29 cellular contexts compared by ENCODE assay signal in the genomic region with DNA sequence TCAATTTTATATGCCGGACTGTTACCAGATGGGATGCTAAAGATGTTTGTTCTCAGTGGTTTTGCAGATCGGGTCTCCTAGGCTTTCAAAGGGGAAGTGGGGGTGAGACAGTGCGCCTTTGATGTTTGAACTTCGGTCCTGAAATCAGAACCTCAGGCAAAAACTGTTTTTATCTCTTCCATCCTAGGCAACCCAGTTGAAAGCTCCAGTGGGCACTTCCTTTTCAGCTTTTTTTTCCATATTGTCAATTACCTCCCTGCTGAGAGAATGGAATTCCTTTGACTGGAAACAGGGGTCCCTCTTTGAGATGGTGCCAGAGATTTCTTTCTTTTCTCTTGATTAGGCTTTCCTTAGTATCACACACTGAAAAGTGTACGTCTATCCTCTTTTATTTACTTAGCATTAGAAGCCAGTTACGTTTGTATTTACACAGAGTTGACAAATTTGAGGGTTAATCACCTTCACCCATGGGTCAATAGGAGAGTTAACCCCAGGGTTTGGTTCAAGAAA. TPM values are rescaled to one million over a fixed set of nuclear protein-coding genes. Genes with fewer than 3 reads are reported as not detected.
A peak's percentile ranks its signal among the peaks of the same experiment; 100 is the strongest.
DNase-seq lines count a peak whose midpoint lies in the region; ATAC-seq, FAIRE-seq and TF ChIP-seq lines count a peak whose summit lies in the region.
"Had no signal": no experiment of that assay in that cellular context is flagged by ENCODE, and none has a peak within 500 bp of the region (broad histone marks: within the 10 kb centered on the region; RNA-seq: fewer than 3 reads in every experiment).

No MANE protein-coding gene starts in this region.

- intact Hi-C loops in Panc1 (cut with micrococcal nuclease; ENCODE audit: unreplicated experiment), result no loop called here
- intact Hi-C loops in activated CD8-positive, alpha-beta T cell treated with anti-CD3 and anti-CD28 coated beads for 36 hours (cut with micrococcal nuclease), result no loop called here

- H3K9me3 ChIP-seq in Panc1 (ENCODE audit: control insufficient read depth, insufficient read depth, low read depth, low read length), result no peaks in the 10 kb centered on the region
- H3K9me3 ChIP-seq in iPS-20b (ENCODE audit: insufficient read depth, low read depth, low read length), result no peaks in the 10 kb centered on the region
- H3K9me3 ChIP-seq: gastrocnemius medialis, pancreas, right atrium auricular region, upper lobe of right lung had no signal

- peak overlapping the region; percentile 59; the same call in 1 of the 2 replicates for H3K4me2 ChIP-seq in GM23338

- H3K36me3 ChIP-seq in GM23338 (ENCODE audit: insufficient read depth) (no peaks in the 10 kb centered on the region), Panc1 (ENCODE audit: control insufficient read depth, insufficient read depth, low read length) (no peaks in the 10 kb centered on the region), iPS-20b (ENCODE audit: insufficient read depth, low read depth, low read length) (peaks cover 6% of the 10 kb centered on the region)
- H3K36me3 ChIP-seq: gastrocnemius medialis, pancreas had no signal

- H3K27ac Mint-ChIP-seq in GM23338, result peak overlapping the region; percentile 46; the same call in 1 of the 2 replicates
- H3K27ac Mint-ChIP-seq in activated naive CD4-positive, alpha-beta T cell treated with anti-CD3 and anti-CD28 coated beads, Interleukin-2, amount 50 U/mL, for 72 hours, result no peak overlapping the region
- no peak overlapping the region for H3K27ac Mint-ChIP-seq in activated CD8-positive, alpha-beta T cell treated with anti-CD3 and anti-CD28 coated beads for 36 hours
- H3K27ac Mint-ChIP-seq: dendritic cell treated with granulocyte-macrophage colony-stimulating factor and Interleukin-4, amounts not matched to agents 40 ng/mL and 50 ng/mL, for 4 days; naive thymus-derived CD8-positive, alpha-beta T cell had no signal

- no peaks in the 10 kb centered on the region; the same call in 2 of the 3 replicates for H3K9me3 Mint-ChIP-seq in GM23338
- no peaks in the 10 kb centered on the region for H3K9me3 Mint-ChIP-seq in activated naive CD4-positive, alpha-beta T cell treated with anti-CD3 and anti-CD28 coated beads, Interleukin-2, amount 50 U/mL, for 72 hours
- H3K9me3 Mint-ChIP-seq in activated CD8-positive, alpha-beta T cell treated with anti-CD3 and anti-CD28 coated beads for 36 hours, result no peaks in the 10 kb centered on the region
- H3K9me3 Mint-ChIP-seq: dendritic cell treated with granulocyte-macrophage colony-stimulating factor and Interleukin-4, amounts not matched to agents 40 ng/mL and 50 ng/mL, for 4 days; naive thymus-derived CD8-positive, alpha-beta T cell had no signal

- H3K4me1 Mint-ChIP-seq in GM23338, result peaks cover 35% of the 10 kb centered on the region
- H3K4me1 Mint-ChIP-seq in activated CD8-positive, alpha-beta T cell treated with anti-CD3 and anti-CD28 coated beads for 36 hours (ENCODE audit: low read depth), result no peaks in the 10 kb centered on the region
- H3K4me1 Mint-ChIP-seq: naive thymus-derived CD8-positive, alpha-beta T cell had no signal

- peak overlapping the region; percentile 65 for H3K27ac ChIP-seq in GM23338 (ENCODE audit: low read depth)
- H3K27ac ChIP-seq in Panc1 (ENCODE audit: low read length), result peak overlapping the region; percentile 80; the same call in 1 of the 2 replicates
- no peak overlapping the region for H3K27ac ChIP-seq in iPS-20b (ENCODE audit: low read length)
- peak overlapping the region; percentile 51 for H3K27ac ChIP-seq in substantia nigra (ENCODE audit: low read depth, low read length, poor library complexity, severe bottlenecking)
- H3K27ac ChIP-seq: pancreas, RWPE1, upper lobe of right lung had no signal

- H3K36me3 Mint-ChIP-seq in GM23338 (ENCODE audit: low read depth), result peaks cover 27% of the 10 kb centered on the region; the same call in 2 of the 3 replicates
- no peaks in the 10 kb centered on the region for H3K36me3 Mint-ChIP-seq in activated naive CD4-positive, alpha-beta T cell treated with anti-CD3 and anti-CD28 coated beads, Interleukin-2, amount 50 U/mL, for 72 hours
- no peaks in the 10 kb centered on the region for H3K36me3 Mint-ChIP-seq in activated CD8-positive, alpha-beta T cell treated with anti-CD3 and anti-CD28 coated beads for 36 hours (ENCODE audit: low read depth)
- H3K36me3 Mint-ChIP-seq: naive thymus-derived CD8-positive, alpha-beta T cell had no signal

- ATAC-seq in GM23338, result peak; percentile 39; the same call in 1 of the 3 replicates
- no peak for ATAC-seq in Panc1
- ATAC-seq in GM18909 (IDR thresholded peaks at IDR 0.05; ENCODE audit: poor library complexity, unreplicated experiment), result no peak
- ATAC-seq in activated naive CD4-positive, alpha-beta T cell treated with anti-CD3 and anti-CD28 coated beads, Interleukin-2, amount 50 U/mL, for 72 hours, result no peak
- ATAC-seq in activated CD8-positive, alpha-beta T cell treated with anti-CD3 and anti-CD28 coated beads for 36 hours, result no peak
- ATAC-seq: gastrocnemius medialis; K562; naive thymus-derived CD8-positive, alpha-beta T cell; pancreas; upper lobe of right lung had no signal

- no peaks in the 10 kb centered on the region for H3F3A ChIP-seq in GM23338 (replicated peaks; ENCODE audit: low read depth)

- no peak for FAIRE-seq in RCC 7860 (lab: Jason Lieb, UNC)
- FAIRE-seq: D721Med, endometrium, GM12892, islet of Langerhans, K562, pancreas had no signal

- POLR2A ChIA-PET in Panc1 (lab: Charles Lee), result no interaction called here
- POLR2A ChIA-PET in activated CD8-positive, alpha-beta T cell treated with anti-CD3 and anti-CD28 coated beads for 36 hours (lab: Charles Lee), result no interaction called here

- TF ChIP-seq CTCF in GM23338 (conservative IDR thresholded peaks at IDR 0.05; ENCODE audit: low read depth in 2 of 2), result no peak
- no peak for TF ChIP-seq CTCF in Panc1 (IDR thresholded peaks at IDR 0.05)
- no peak for TF ChIP-seq CTCF in activated CD8-positive, alpha-beta T cell treated with anti-CD3 and anti-CD28 coated beads for 36 hours (IDR thresholded peaks at IDR 0.05)

- H3K27me3 ChIP-seq in GM23338 (ENCODE audit: insufficient read depth), result no peaks in the 10 kb centered on the region
- H3K27me3 ChIP-seq in Panc1 (ENCODE audit: control insufficient read depth, insufficient read depth, low read length), result no peaks in the 10 kb centered on the region
- H3K27me3 ChIP-seq in iPS-20b (ENCODE audit: insufficient read depth, low read length), result no peaks in the 10 kb centered on the region
- H3K27me3 ChIP-seq: gastrocnemius medialis, pancreas, right atrium auricular region, upper lobe of right lung had no signal

- H3K27me3 Mint-ChIP-seq in GM23338 (ENCODE audit: insufficient read depth, low read depth, poor library complexity), result peaks cover 2% of the 10 kb centered on the region
- peaks cover 10% of the 10 kb centered on the region for H3K27me3 Mint-ChIP-seq in activated CD8-positive, alpha-beta T cell treated with anti-CD3 and anti-CD28 coated beads for 36 hours

- in situ Hi-C loops in Panc1 (cut with HindIII; ENCODE audit: low pct_unique_long_range_greater_than_20kb, low sequenced_read_pairs), result no loop called here

- H3K4me3 ChIP-seq in GM23338, result no peak overlapping the region
- H3K4me3 ChIP-seq in Panc1 (ENCODE audit: low read depth in 2 of 2, low read length in 2 of 2), result no peak overlapping the region
- H3K4me3 ChIP-seq in iPS-20b (ENCODE audit: low read length), result no peak overlapping the region; the same call in 1 of the 2 replicates
- H3K4me3 ChIP-seq: gastrocnemius medialis, K562, pancreas, right atrium auricular region, upper lobe of right lung had no signal

- CTCF ChIA-PET in Panc1 (lab: Charles Lee), result no interaction called here
- CTCF ChIA-PET in activated CD8-positive, alpha-beta T cell treated with anti-CD3 and anti-CD28 coated beads for 36 hours (lab: Charles Lee), result no interaction called here

- no peak overlapping the region for H2AFZ ChIP-seq in GM23338

- DNase-seq in GM23338 (ENCODE audit: low spot score) (peak; percentile 48), Panc1 (ENCODE audit: low read depth, low spot score) (no peak), substantia nigra (lab: John Stamatoyannopoulos, UW) (no peak), RCC 7860 (ENCODE audit: low spot score) (no peak)
- DNase-seq in activated naive CD4-positive, alpha-beta T cell treated with anti-CD3 and anti-CD28 coated beads, Interleukin-2, amount 50 U/mL, for 72 hours (ENCODE audit: low spot score in 2 of 2), result no peak
- DNase-seq in activated CD8-positive, alpha-beta T cell treated with anti-CD3 and anti-CD28 coated beads for 36 hours, result no peak
- DNase-seq: activated effector memory CD4-positive, alpha-beta T cell treated with anti-CD3 and anti-CD28 coated beads, Interleukin-2, amount 50 U/mL, for 16 hours; caudate nucleus; gastrocnemius medialis; hippocampal formation; naive thymus-derived CD8-positive, alpha-beta T cell; NCI-H1417; NCI-H2029 treated with DMSO at 0.1 percent for 48 hours; NCI-H345; pancreas; stimulated activated CD4-positive, alpha-beta T cell treated with anti-CD3 and anti-CD28 coated beads, Interleukin-12 subunit alpha, Interleukin-12 subunit beta, amount 100 ng/mL, for 4 hours; stimulated activated CD4-positive, alpha-beta T cell treated with anti-CD3 and anti-CD28 coated beads, Interleukin-4, amount 100 ng/mL, for 1 hour; T-helper 2 cell; upper lobe of right lung had no signal

- TSS peak; percentile 0 for BruUV-seq in Panc1 (replicated peaks; lab: Mats Ljungman, UMichigan)

- H3K4me1 ChIP-seq in GM23338 (ENCODE audit: insufficient read depth), result peaks cover 29% of the 10 kb centered on the region
- peaks cover 63% of the 10 kb centered on the region for H3K4me1 ChIP-seq in Panc1 (ENCODE audit: control insufficient read depth, insufficient read depth, low read length)
- peaks cover 30% of the 10 kb centered on the region for H3K4me1 ChIP-seq in iPS-20b (ENCODE audit: insufficient read depth, low read length)

- no peaks in the 10 kb centered on the region for H4K20me1 ChIP-seq in GM23338 (replicated peaks; ENCODE audit: insufficient read depth)

- peaks cover 34% of the 10 kb centered on the region for H3K79me2 ChIP-seq in GM23338 (replicated peaks; ENCODE audit: insufficient read depth)

- peak overlapping the region; percentile 10; the same call in 2 of the 3 replicates for H3K4me3 Mint-ChIP-seq in GM23338
- no peak overlapping the region for H3K4me3 Mint-ChIP-seq in activated CD8-positive, alpha-beta T cell treated with anti-CD3 and anti-CD28 coated beads for 36 hours
- H3K4me3 Mint-ChIP-seq: dendritic cell treated with granulocyte-macrophage colony-stimulating factor and Interleukin-4, amounts not matched to agents 40 ng/mL and 50 ng/mL, for 4 days; naive thymus-derived CD8-positive, alpha-beta T cell had no signal

- peak overlapping the region; percentile 14; the same call in 1 of the 2 replicates for H3K9ac ChIP-seq in iPS-20b (ENCODE audit: low read depth, low read length)

- H3K9me2 ChIP-seq in GM23338 (ENCODE audit: insufficient read depth), result 0 out of 2 replicates have a peak, but pooled peaks cover 4% of the 10 kb centered on the region

RNA-seq across cellular contexts. Expression of a gene that starts 40.0 kb away (rescaled TPM):
- total RNA-seq in GM23338 (2014; rRNA removed; shearing (Covaris generic)), result 15.4 and 16.9 TPM in 2 replicates
- 4.7 and 5.4 TPM in 2 replicates for polyA plus RNA-seq in GM23338 (2016; fragmentation: Nextera tagmentation; extraction: Ambion mirVana)
- total RNA-seq in Panc1 (2021; ENCODE audit: unreplicated experiment), result 50.3 TPM
- polyA plus RNA-seq in Panc1 (2012; ENCODE audit: insufficient read length), result 33.2 TPM
- total RNA-seq in activated naive CD4-positive, alpha-beta T cell treated with anti-CD3 and anti-CD28 coated beads, Interleukin-2, amount 50 U/mL, for 72 hours, result not detected
- not detected for total RNA-seq in activated CD8-positive, alpha-beta T cell treated with anti-CD3 and anti-CD28 coated beads for 36 hours
- total RNA-seq: naive thymus-derived CD8-positive, alpha-beta T cell had no signal
- polyA plus RNA-seq: K562 had no signal

Comparison
In these comparisons a context has a peak if more than half of its experiments do, and no peak if none do; other contexts are left out.
1. RNA of a gene that starts 40.0 kb away (total RNA-seq): 50.3 TPM in Panc1 (single experiment) and 15.4 to 16.9 TPM in GM23338; not detected in activated CD8-positive, alpha-beta T cell treated with anti-CD3 and anti-CD28 coated beads for 36 hours and not detected in activated naive CD4-positive, alpha-beta T cell treated with anti-CD3 and anti-CD28 coated beads, Interleukin-2, amount 50 U/mL, for 72 hours; every median in the first group is over 10 times any median in the second.